In genomic region chr1:36971832-36972231, GRCh38 we compare ENCODE assay signal across 11 cellular contexts.
"Had no signal": no experiment of that assay in that cellular context is flagged by ENCODE, and none has a peak within 500 bp of the region (broad histone marks: within the 10 kb centered on the region; RNA-seq: fewer than 3 reads in every experiment).

No MANE protein-coding gene starts in this region.

- H3K9me3 ChIP-seq: colonic mucosa, upper lobe of left lung had no signal

- DNase-seq: activated B cell treated with CpG ODN at 0.5 μM for 24 hours; activated CD4-positive, alpha-beta T cell treated with anti-CD3 and anti-CD28 coated beads, Interleukin-2, amount 10 ng/mL, durations not matched to agents 7 days and 5 days; activated CD8-positive, alpha-beta memory T cell treated with anti-CD3 and anti-CD28 coated beads for 24 hours; activated naive CD4-positive, alpha-beta T cell treated with Interleukin-2 at 50 U/mL for 16 hours; colonic mucosa; effector CD8-positive, alpha-beta T cell; mesendoderm; stimulated activated CD4-positive, alpha-beta T cell treated with anti-CD3 and anti-CD28 coated beads, Interleukin-4, amount 100 ng/mL, for 1 hour; stimulated activated CD8-positive, alpha-beta memory T cell treated with anti-CD3 and anti-CD28 coated beads, Interleukin-4, amount 100 ng/mL, for 48 hours; stimulated activated naive CD8-positive, alpha-beta T cell treated with anti-CD3 and anti-CD28 coated beads, Interleukin-15, Interleukin-2, amounts not matched to agents 100 U/mL and 50 U/mL, for 24 hours; upper lobe of left lung had no signal

- H3K27me3 ChIP-seq: colonic mucosa, upper lobe of left lung had no signal

- H3K4me1 ChIP-seq: colonic mucosa, upper lobe of left lung had no signal

- H3K4me3 ChIP-seq: colonic mucosa, upper lobe of left lung had no signal

- ATAC-seq: stimulated activated naive CD8-positive, alpha-beta T cell treated with anti-CD3 and anti-CD28 coated beads, Interleukin-15, Interleukin-2, amounts not matched to agents 100 U/mL and 50 U/mL, for 24 hours had no signal

- H3K27ac ChIP-seq: colonic mucosa, upper lobe of left lung had no signal

- H3K36me3 ChIP-seq: colonic mucosa, upper lobe of left lung had no signal
